In genomic region chr10:98394855-98395440, GRCh38 we compare ENCODE assay signal across 1 cellular context.
TF ChIP-seq lines count a peak whose summit lies in the region.

No MANE protein-coding gene starts in this region.

TF ChIP-seq in Ishikawa, 13 proteins besides CTCF, POLR2A, EP300 and RAD21 (continued from another document):
- TF ChIP-seq USF1 (IDR thresholded peaks at IDR 0.05) = no peak
